Comparison of ENCODE assay signal across 9 cellular contexts in genomic region chr12:119681953-119682352, GRCh38. TPM values are rescaled to one million over a fixed set of nuclear protein-coding genes. Genes with fewer than 3 reads are reported as not detected.
DNase-seq lines count a peak whose midpoint lies in the region; ATAC-seq, FAIRE-seq and TF ChIP-seq lines count a peak whose summit lies in the region.
"Had no signal": no experiment of that assay in that cellular context is flagged by ENCODE, and none has a peak within 500 bp of the region (broad histone marks: within the 10 kb centered on the region; RNA-seq: fewer than 3 reads in every experiment).

No MANE protein-coding gene starts in this region.

- H3K9me3 Mint-ChIP-seq in activated CD8-positive, alpha-beta memory T cell treated with anti-CD3 and anti-CD28 coated beads, Interleukin-2, amount 10 ng/mL, durations not matched to agents 7 days and 5 days (ENCODE audit: low read depth): no peaks in the 10 kb centered on the region

- CTCF ChIA-PET in activated CD8-positive, alpha-beta memory T cell treated with anti-CD3 and anti-CD28 coated beads, Interleukin-2, amount 10 ng/mL, durations not matched to agents 7 days and 5 days (lab: Charles Lee): interaction anchor here (0.8 to 1.2 kb wide), 2 partner anchors 9 to 14 kb away, joined by 3 to 4 read pairs; partner anchors contain the start of gene PRKAB1
- CTCF ChIA-PET in K562 (lab: Yijun Ruan, JAX; ENCODE audit: low intra/inter-chr PET ratio): no interaction called here

- FAIRE-seq in K562 (lab: Jason Lieb, UNC): no peak

- H3K79me2 ChIP-seq in K562 (ENCODE audit: control insufficient read depth, insufficient read depth, low read length): no peaks in the 10 kb centered on the region

- H3K4me1 ChIP-seq in K562 (replicated peaks in 1 of 2; ENCODE audit: control insufficient read depth in 2 of 2, insufficient read depth in 2 of 2, low read length in 2 of 2): no peaks in the 10 kb centered on the region; a peak in 3 of 5 replicates
- peaks cover 32 to 54% (median 36%) of the 10 kb centered on the region in 4 donors for H3K4me1 ChIP-seq in stomach
- H3K4me1 ChIP-seq in vagina: peaks cover 16% of the 10 kb centered on the region

- no peaks in the 10 kb centered on the region for H3K9me1 ChIP-seq in K562 (ENCODE audit: control insufficient read depth, insufficient read depth, low read length)

- peaks cover 18% of the 10 kb centered on the region for H3K4me1 Mint-ChIP-seq in activated CD8-positive, alpha-beta memory T cell treated with anti-CD3 and anti-CD28 coated beads, Interleukin-2, amount 10 ng/mL, durations not matched to agents 7 days and 5 days

- H3K27me3 Mint-ChIP-seq in activated CD8-positive, alpha-beta memory T cell treated with anti-CD3 and anti-CD28 coated beads, Interleukin-2, amount 10 ng/mL, durations not matched to agents 7 days and 5 days: no peaks in the 10 kb centered on the region

- H2AFZ ChIP-seq in K562 (ENCODE audit: low read depth, low read length): no peak overlapping the region

- TF ChIP-seq EP300 in K562 (IDR thresholded peaks at IDR 0.05; ENCODE audit: low read length) (no peak), stomach (IDR thresholded peaks at IDR 0.05) (no peak)

- 0 out of 4 replicates have a peak overlapping the region, but pooled peaks of 1 of the 2 experiments have one; percentile 31 for H3K9ac ChIP-seq in K562 (ENCODE audit: insufficient read depth in 1 of 2, low read depth in 2 of 2, low read length in 2 of 2)

- no peak for TF ChIP-seq RAD21 in K562 (CRISPR knock-in tag; conservative IDR thresholded peaks at IDR 0.05 in 1 of 2, IDR thresholded peaks at IDR 0.05 in 1 of 2)

- H3K4me3 ChIP-seq in K562 (no peak overlapping the region), stomach (no peak overlapping the region), vagina (no peak overlapping the region)

- in situ Hi-C loops in K562 (cut with MboI): no loop called here

- no peaks in the 10 kb centered on the region for H4K20me1 ChIP-seq in K562 (replicated peaks; ENCODE audit: control insufficient read depth, insufficient read depth, low read length)

- H3K27ac Mint-ChIP-seq in activated CD8-positive, alpha-beta memory T cell treated with anti-CD3 and anti-CD28 coated beads, Interleukin-2, amount 10 ng/mL, durations not matched to agents 7 days and 5 days: peak overlapping the region; percentile 65

- H3K27me3 ChIP-seq in K562 (ENCODE audit: control insufficient read depth in 2 of 2, insufficient read depth in 2 of 2, low read length in 2 of 2): no peaks in the 10 kb centered on the region
- H3K27me3 ChIP-seq in stomach: no peaks in the 10 kb centered on the region
- no peaks in the 10 kb centered on the region for H3K27me3 ChIP-seq in vagina

- H3K27ac ChIP-seq in K562 (ENCODE audit: extremely low read depth, low read depth, low read length): peak overlapping the region; percentile 4; the same call in 1 of the 3 replicates
- peak overlapping the region in 4 of 5 donors; percentile 58 to 79 (median 68) for H3K27ac ChIP-seq in stomach
- H3K27ac ChIP-seq in vagina: no peak overlapping the region

- TF ChIP-seq POLR2A in K562 (conservative IDR thresholded peaks at IDR 0.05) (peak; percentile 49), stomach (IDR thresholded peaks at IDR 0.05) (no peak), vagina (IDR thresholded peaks at IDR 0.05) (no peak)

- intact Hi-C loops in K562 (cut with micrococcal nuclease) (no loop called here), stomach (cut with DNase I; ENCODE audit: low total_unique reads) (no loop called here), vagina (cut with DNase I) (no loop called here)

- 78% methylated on average over 3 of the region's 5 CpGs for WGBS in K562 (ENCODE audit: insufficient coverage, low coverage, missing lambda C conversion rate)
- WGBS in stomach, 5 donors: 66 to 78% (median 68%) methylated on average over 5 of the region's 5 CpGs

- TF ChIP-seq CTCF in K562 (IDR thresholded peaks at IDR 0.05 in 2 of 3, conservative IDR thresholded peaks at IDR 0.05 in 1 of 3; ENCODE audit: insufficient read depth in 2 of 3, low read depth in 1 of 3, low read length in 3 of 3) (no peak), stomach (IDR thresholded peaks at IDR 0.05) (no peak), vagina (IDR thresholded peaks at IDR 0.05) (no peak)

- H3K9me3 ChIP-seq in K562 (replicated peaks; ENCODE audit: control insufficient read depth, insufficient read depth, low read depth, low read length): no peaks in the 10 kb centered on the region
- H3K9me3 ChIP-seq in stomach: no peaks in the 10 kb centered on the region
- H3K9me3 ChIP-seq in vagina: no peaks in the 10 kb centered on the region

- ATAC-seq in activated CD8-positive, alpha-beta memory T cell treated with anti-CD3 and anti-CD28 coated beads, Interleukin-2, amount 10 ng/mL, durations not matched to agents 7 days and 5 days: no peak
- peak; percentile 49 for ATAC-seq in HG02973 (IDR thresholded peaks at IDR 0.05; ENCODE audit: unreplicated experiment)
- ATAC-seq in K562: peak; percentile 17

- no TSS peak for BruUV-seq in K562 (replicated peaks; lab: Mats Ljungman, UMichigan)

- no peak for DNase-seq in activated CD8-positive, alpha-beta memory T cell treated with anti-CD3 and anti-CD28 coated beads, Interleukin-2, amount 10 ng/mL, durations not matched to agents 7 days and 5 days
- no peak for DNase-seq in activated CD8-positive, alpha-beta memory T cell treated with anti-CD3 and anti-CD28 coated beads for 24 hours
- peak in 1 of 4 experiments; percentile 12 for DNase-seq in K562 (ENCODE audit: extremely low read depth in 1 of 4, low spot score in 3 of 4)
- DNase-seq in stomach: no peak
- DNase-seq in COLO829 (ENCODE audit: low spot score): no peak
- no peak for DNase-seq in GF-D8 (lab: John Stamatoyannopoulos, UW)
- no peak for DNase-seq in vagina (ENCODE audit: extremely low spot score in 2 of 2)
- DNase-seq: NCI-H187 had no signal

- H3K4me3 Mint-ChIP-seq in activated CD8-positive, alpha-beta memory T cell treated with anti-CD3 and anti-CD28 coated beads, Interleukin-2, amount 10 ng/mL, durations not matched to agents 7 days and 5 days: no peak overlapping the region

- H3K36me3 Mint-ChIP-seq in activated CD8-positive, alpha-beta memory T cell treated with anti-CD3 and anti-CD28 coated beads, Interleukin-2, amount 10 ng/mL, durations not matched to agents 7 days and 5 days: peaks cover 42% of the 10 kb centered on the region

- peaks cover 60% of the 10 kb centered on the region for H3K36me3 ChIP-seq in K562 (ENCODE audit: control insufficient read depth, insufficient read depth, low read length)
- H3K36me3 ChIP-seq in stomach: peaks cover 53 to 54% (median 53%) of the 10 kb centered on the region in 4 donors
- peaks cover 0 to 46% of the 10 kb centered on the region in 2 donors for H3K36me3 ChIP-seq in vagina

- H3K4me2 ChIP-seq in K562 (ENCODE audit: insufficient read depth, low read length): no peak overlapping the region

- POLR2A ChIA-PET in K562 (lab: Yijun Ruan, JAX): interaction anchor here (0.6 to 5.4 kb wide), 14 partner anchors 9 to 307 kb away, joined by 3 to 44 read pairs (median 4); partner anchors contain the start of genes BICDL1 and PRKAB1

TF ChIP-seq in K562, 482 proteins besides CTCF, POLR2A, EP300 and RAD21:
- TF ChIP-seq ZNF354B (CRISPR knock-in tag; IDR thresholded peaks at IDR 0.05): no peak
- 0 out of 2 replicates have a peak, but pooled peaks have one; percentile 2 for TF ChIP-seq POLR2G (IDR thresholded peaks at IDR 0.05; ENCODE audit: low read depth, low read length)

RNA-seq across cellular contexts. Expression of gene PRKAB1, which starts 14.0 kb away (rescaled TPM):
- total RNA-seq in activated CD8-positive, alpha-beta memory T cell treated with anti-CD3 and anti-CD28 coated beads, Interleukin-2, amount 10 ng/mL, durations not matched to agents 7 days and 5 days: 10 to 100 TPM; 38.2 to 38.7 TPM
- total RNA-seq in K562 (2011; cell fraction: chromatin; rRNA removed; ENCODE audit: low replicate concordance): 108 and 130 TPM in 2 replicates
- 98.2 and 105 TPM in 2 replicates for total RNA-seq in K562 (2011; cell fraction: nucleolus; rRNA removed)
- total RNA-seq in K562 (2011; cell fraction: nucleoplasm; rRNA removed): 109 and 139 TPM in 2 replicates
- 45.3 and 59.7 TPM in 2 replicates for total RNA-seq in K562 (2014; rRNA removed)
- total RNA-seq in K562 (2014; rRNA removed; fragmentation: Illumina TruSeq; extraction: Trizol): 48.8 and 54.3 TPM in 2 replicates
- 57.4 and 63.8 TPM in 2 replicates for total RNA-seq in K562 (2015; rRNA removed; fragmentation: Illumina TruSeq; extraction: Trizol)
- 83.8 and 93.8 TPM in 2 replicates for total RNA-seq in K562 (2021)
- 85.7 and 137 TPM in 2 replicates for polyA plus RNA-seq in K562 (2011; rRNA removed)
- polyA plus RNA-seq in K562 (2011; cell fraction: cytosol; rRNA removed): 83.7 and 86.2 TPM in 2 replicates
- 173 and 183 TPM in 2 replicates for polyA plus RNA-seq in K562 (2011; cell fraction: nucleus; rRNA removed)
- polyA plus RNA-seq in K562 (2012): 59.1 and 104 TPM in 2 replicates
- 83.1 and 94.2 TPM in 2 replicates for polyA plus RNA-seq in K562 (2014; fragmentation: Illumina TruSeq; extraction: Trizol)
- 10 to 100 TPM; 32.6 to 38.2 TPM for polyA plus RNA-seq in K562 (2014; fragmentation: Nextera tagmentation; extraction: Ambion mirVana)
- polyA plus RNA-seq in K562 (2014; rRNA removed): 62.8 and 64.8 TPM in 2 replicates
- 66.6 and 90.9 TPM in 2 replicates for polyA minus RNA-seq in K562 (2011; rRNA and poly(A)+ RNA removed)
- 62.9 and 70.8 TPM in 2 replicates for polyA minus RNA-seq in K562 (2011; cell fraction: cytosol; rRNA and poly(A)+ RNA removed)
- 80.4 and 108 TPM in 2 replicates for polyA minus RNA-seq in K562 (2011; cell fraction: nucleus; rRNA and poly(A)+ RNA removed)
- total RNA-seq in stomach: 100 to 1,000 TPM in 1 of 5 donors, 10 to 100 TPM in 4; 22.6 to 143 (median 53.6) TPM
- polyA plus RNA-seq in stomach: 10 to 100 TPM; 30.7 to 53.6 (median 45.8) TPM
- 68.3 TPM for total RNA-seq in vagina
